ENCODE assay signal across 8 cellular contexts in genomic region chr14:73223049-73223448, GRCh38.
DNase-seq lines count a peak whose midpoint lies in the region; ATAC-seq, FAIRE-seq and TF ChIP-seq lines count a peak whose summit lies in the region.

No MANE protein-coding gene starts in this region.

- FAIRE-seq in HTR-8/SVneo (lab: Jason Lieb, UNC) (peak; percentile 73), RCC 7860 (lab: Jason Lieb, UNC) (no peak)

- peak; percentile 76 for DNase-seq in AG10803 (ENCODE audit: low read depth)
- DNase-seq in HTR-8/SVneo (ENCODE audit: insufficient read length, low spot score) = no peak
- peak; percentile 70 for DNase-seq in fibroblast of gingiva (ENCODE audit: low read depth)
- DNase-seq in NCI-H345 treated with DMSO at 0.1 percent for 48 hours (lab: John Stamatoyannopoulos, UW; ENCODE audit: unreplicated experiment) = no peak
- DNase-seq in RCC 7860 (ENCODE audit: low spot score) = no peak
- no peak for DNase-seq in NCI-H82 treated with DMSO at 0.1 percent for 48 hours (lab: John Stamatoyannopoulos, UW; ENCODE audit: unreplicated experiment)
- no peak for DNase-seq in central memory CD4-positive, alpha-beta T cell

- no peak for TF ChIP-seq CTCF in AG10803 (conservative IDR thresholded peaks at IDR 0.05; ENCODE audit: low read length)

- peak; percentile 59 for ATAC-seq in GM18520 (IDR thresholded peaks at IDR 0.05; ENCODE audit: unreplicated experiment)

- no peak overlapping the region for H3K4me3 ChIP-seq in AG10803 (ENCODE audit: low read length)

Comparison
In these comparisons a context has a peak if more than half of its experiments do, and no peak if none do; other contexts are left out.
1. DNase-seq: peak in AG10803 (single experiment) and fibroblast of gingiva (single experiment); none in HTR-8/SVneo (single experiment), NCI-H345 treated with DMSO at 0.1 percent for 48 hours (single experiment), RCC 7860 (single experiment), NCI-H82 treated with DMSO at 0.1 percent for 48 hours (single experiment) and central memory CD4-positive, alpha-beta T cell (single experiment).